1 cellular context compared by ENCODE assay signal in the genomic region with DNA sequence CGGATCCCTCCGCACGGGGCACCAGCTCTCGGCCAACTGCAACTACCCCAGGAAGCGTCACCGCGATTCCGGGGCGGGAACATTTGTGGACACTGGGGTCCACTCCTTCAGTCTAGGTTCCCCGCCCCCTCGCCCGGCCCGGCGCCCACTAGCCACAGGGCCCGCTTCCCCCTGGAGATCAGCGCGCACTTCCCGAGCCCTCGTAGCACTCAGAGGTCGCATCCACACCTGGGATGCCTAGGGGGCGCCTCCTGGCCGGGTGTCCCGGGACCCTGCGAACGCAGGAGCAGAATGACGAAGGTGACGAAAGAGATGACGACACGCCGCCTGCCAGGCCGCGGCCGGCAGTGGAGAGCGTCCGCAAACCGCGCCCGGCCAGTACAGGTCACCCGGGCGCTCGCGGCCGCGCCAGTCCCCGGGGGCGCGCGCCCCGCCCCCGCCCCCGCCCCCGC.
A peak's percentile ranks its signal among the peaks of the same experiment; 100 is the strongest.
TF ChIP-seq lines count a peak whose summit lies in the region.

No MANE protein-coding gene starts in this region.

TF ChIP-seq in GM12878, 131 proteins besides CTCF, POLR2A, EP300 and RAD21 (continues in another document):
- TF ChIP-seq HDGF (IDR thresholded peaks at IDR 0.05) (no peak), YY1 (IDR thresholded peaks at IDR 0.05; ENCODE audit: low read depth, low read length) (no peak), ZNF622 (IDR thresholded peaks at IDR 0.05) (no peak), CBX5 (IDR thresholded peaks at IDR 0.05; ENCODE audit: low read depth) (no peak), MTA2 (IDR thresholded peaks at IDR 0.05; ENCODE audit: low read depth) (0 out of 2 replicates have a peak, but pooled peaks have one; percentile 3), IKZF2 (IDR thresholded peaks at IDR 0.05) (peak; percentile 32 to 75; a peak in 3 of 4 replicates), CHD2 (IDR thresholded peaks at IDR 0.05; ENCODE audit: borderline replicate concordance, low read depth, low read length) (peak; percentile 0), FOS (IDR thresholded peaks at IDR 0.05; ENCODE audit: borderline replicate concordance, extremely low read depth, insufficient read length) (no peak), KLF5 (IDR thresholded peaks at IDR 0.05; ENCODE audit: partially characterized antibody) (no peak), SMARCA5 (IDR thresholded peaks at IDR 0.05) (peak; percentile 75; the same call in 1 of the 2 replicates), HCFC1 (IDR thresholded peaks at IDR 0.05; ENCODE audit: low read length) (no peak), FOXK2 (IDR thresholded peaks at IDR 0.05) (no peak; the same call in 1 of the 2 replicates), BCL11A (IDR thresholded peaks at IDR 0.05; ENCODE audit: low read depth, low read length) (no peak), YBX1 (IDR thresholded peaks at IDR 0.05) (no peak), RBBP5 (conservative IDR thresholded peaks at IDR 0.05) (no peak), ZNF274 (IDR thresholded peaks at IDR 0.05; ENCODE audit: insufficient read depth, insufficient read length) (no peak), HDAC2 (IDR thresholded peaks at IDR 0.05) (no peak), SIN3A (IDR thresholded peaks at IDR 0.05; ENCODE audit: low read depth, low read length) (0 out of 2 replicates have a peak, but pooled peaks have one; percentile 45), TARDBP (IDR thresholded peaks at IDR 0.05; ENCODE audit: borderline replicate concordance) (no peak; the same call in 1 of the 2 replicates), BRCA1 (IDR thresholded peaks at IDR 0.05; ENCODE audit: low read depth, low read length) (no peak), KAT2A (conservative IDR thresholded peaks at IDR 0.05; ENCODE audit: control insufficient read depth, low read depth, low read length) (no peak), MYC (IDR thresholded peaks at IDR 0.05; ENCODE audit: insufficient read depth, insufficient read length, insufficient replicate concordance, low read length, severe bottlenecking) (no peak), ESRRA (IDR thresholded peaks at IDR 0.05; ENCODE audit: low read length) (no peak), CREB1 (IDR thresholded peaks at IDR 0.05; ENCODE audit: low read depth) (peak; percentile 99), CHD4 (IDR thresholded peaks at IDR 0.05) (no peak), BACH1 (IDR thresholded peaks at IDR 0.05; ENCODE audit: borderline replicate concordance) (peak; percentile 5; the same call in 1 of the 2 replicates), ZBED1 (IDR thresholded peaks at IDR 0.05; ENCODE audit: borderline replicate concordance) (no peak), LARP7 (IDR thresholded peaks at IDR 0.05) (peak; percentile 78), NBN (IDR thresholded peaks at IDR 0.05) (no peak; the same call in 1 of the 2 replicates), PML (IDR thresholded peaks at IDR 0.05; ENCODE audit: low read length) (no peak), NR2C2 (IDR thresholded peaks at IDR 0.05; ENCODE audit: borderline replicate concordance, control insufficient read depth, insufficient read length, low read depth) (no peak), STAT3 (IDR thresholded peaks at IDR 0.05; ENCODE audit: low read depth, low read length) (no peak), STAT1 (conservative IDR thresholded peaks at IDR 0.05) (no peak; the same call in 1 of the 2 replicates), RFX5 (IDR thresholded peaks at IDR 0.05; ENCODE audit: low read depth, low read length) (no peak), PAX5 (IDR thresholded peaks at IDR 0.05; ENCODE audit: borderline replicate concordance, low read depth, low read length) (no peak), NFIC (IDR thresholded peaks at IDR 0.05; ENCODE audit: low read depth, low read length) (no peak), TAF1 (IDR thresholded peaks at IDR 0.05; ENCODE audit: borderline replicate concordance, low read depth, low read length) (no peak; the same call in 1 of the 2 replicates), SMC3 (IDR thresholded peaks at IDR 0.05; ENCODE audit: borderline replicate concordance, low read length) (0 out of 2 replicates have a peak, but pooled peaks have one; percentile 11), ZZZ3 (IDR thresholded peaks at IDR 0.05; ENCODE audit: control insufficient read depth, insufficient read length, low read depth) (no peak), EED (IDR thresholded peaks at IDR 0.05; ENCODE audit: low read depth) (peak; percentile 42), RB1 (IDR thresholded peaks at IDR 0.05; ENCODE audit: borderline replicate concordance) (peak; percentile 71; the same call in 1 of the 2 replicates), SRF (IDR thresholded peaks at IDR 0.05; ENCODE audit: low read depth in 2 of 2, low read length in 2 of 2) (no peak), NFYA (IDR thresholded peaks at IDR 0.05; ENCODE audit: borderline replicate concordance, low read depth, low read length) (no peak), NRF1 (conservative IDR thresholded peaks at IDR 0.05; ENCODE audit: low read depth, low read length) (no peak)
- TF ChIP-seq, protein P1, sequence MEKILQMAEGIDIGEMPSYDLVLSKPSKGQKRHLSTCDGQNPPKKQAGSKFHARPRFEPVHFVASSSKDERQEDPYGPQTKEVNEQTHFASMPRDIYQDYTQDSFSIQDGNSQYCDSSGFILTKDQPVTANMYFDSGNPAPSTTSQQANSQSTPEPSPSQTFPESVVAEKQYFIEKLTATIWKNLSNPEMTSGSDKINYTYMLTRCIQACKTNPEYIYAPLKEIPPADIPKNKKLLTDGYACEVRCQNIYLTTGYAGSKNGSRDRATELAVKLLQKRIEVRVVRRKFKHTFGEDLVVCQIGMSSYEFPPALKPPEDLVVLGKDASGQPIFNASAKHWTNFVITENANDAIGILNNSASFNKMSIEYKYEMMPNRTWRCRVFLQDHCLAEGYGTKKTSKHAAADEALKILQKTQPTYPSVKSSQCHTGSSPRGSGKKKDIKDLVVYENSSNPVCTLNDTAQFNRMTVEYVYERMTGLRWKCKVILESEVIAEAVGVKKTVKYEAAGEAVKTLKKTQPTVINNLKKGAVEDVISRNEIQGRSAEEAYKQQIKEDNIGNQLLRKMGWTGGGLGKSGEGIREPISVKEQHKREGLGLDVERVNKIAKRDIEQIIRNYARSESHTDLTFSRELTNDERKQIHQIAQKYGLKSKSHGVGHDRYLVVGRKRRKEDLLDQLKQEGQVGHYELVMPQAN (conservative IDR thresholded peaks at IDR 0.05), result 0 out of 2 replicates have a peak, but pooled peaks have one; percentile 38
- TF ChIP-seq, protein P2, sequence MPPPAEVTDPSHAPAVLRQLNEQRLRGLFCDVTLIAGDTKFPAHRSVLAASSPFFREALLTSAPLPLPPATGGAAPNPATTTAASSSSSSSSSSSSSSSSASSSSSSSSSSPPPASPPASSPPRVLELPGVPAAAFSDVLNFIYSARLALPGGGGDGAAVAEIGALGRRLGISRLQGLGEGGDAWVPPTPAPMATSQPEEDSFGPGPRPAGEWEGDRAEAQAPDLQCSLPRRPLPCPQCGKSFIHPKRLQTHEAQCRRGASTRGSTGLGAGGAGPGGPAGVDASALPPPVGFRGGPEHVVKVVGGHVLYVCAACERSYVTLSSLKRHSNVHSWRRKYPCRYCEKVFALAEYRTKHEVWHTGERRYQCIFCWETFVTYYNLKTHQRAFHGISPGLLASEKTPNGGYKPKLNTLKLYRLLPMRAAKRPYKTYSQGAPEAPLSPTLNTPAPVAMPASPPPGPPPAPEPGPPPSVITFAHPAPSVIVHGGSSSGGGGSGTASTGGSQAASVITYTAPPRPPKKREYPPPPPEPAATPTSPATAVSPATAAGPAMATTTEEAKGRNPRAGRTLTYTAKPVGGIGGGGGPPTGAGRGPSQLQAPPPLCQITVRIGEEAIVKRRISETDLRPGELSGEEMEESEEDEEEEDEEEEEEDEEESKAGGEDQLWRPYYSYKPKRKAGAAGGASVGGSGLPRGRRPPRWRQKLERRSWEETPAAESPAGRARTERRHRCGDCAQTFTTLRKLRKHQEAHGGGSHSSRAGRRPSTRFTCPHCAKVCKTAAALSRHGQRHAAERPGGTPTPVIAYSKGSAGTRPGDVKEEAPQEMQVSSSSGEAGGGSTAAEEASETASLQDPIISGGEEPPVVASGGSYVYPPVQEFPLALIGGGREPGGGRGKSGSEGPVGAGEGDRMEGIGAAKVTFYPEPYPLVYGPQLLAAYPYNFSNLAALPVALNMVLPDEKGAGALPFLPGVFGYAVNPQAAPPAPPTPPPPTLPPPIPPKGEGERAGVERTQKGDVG (CRISPR knock-in tag; IDR thresholded peaks at IDR 0.05), result no peak
- TF ChIP-seq, protein P3, sequence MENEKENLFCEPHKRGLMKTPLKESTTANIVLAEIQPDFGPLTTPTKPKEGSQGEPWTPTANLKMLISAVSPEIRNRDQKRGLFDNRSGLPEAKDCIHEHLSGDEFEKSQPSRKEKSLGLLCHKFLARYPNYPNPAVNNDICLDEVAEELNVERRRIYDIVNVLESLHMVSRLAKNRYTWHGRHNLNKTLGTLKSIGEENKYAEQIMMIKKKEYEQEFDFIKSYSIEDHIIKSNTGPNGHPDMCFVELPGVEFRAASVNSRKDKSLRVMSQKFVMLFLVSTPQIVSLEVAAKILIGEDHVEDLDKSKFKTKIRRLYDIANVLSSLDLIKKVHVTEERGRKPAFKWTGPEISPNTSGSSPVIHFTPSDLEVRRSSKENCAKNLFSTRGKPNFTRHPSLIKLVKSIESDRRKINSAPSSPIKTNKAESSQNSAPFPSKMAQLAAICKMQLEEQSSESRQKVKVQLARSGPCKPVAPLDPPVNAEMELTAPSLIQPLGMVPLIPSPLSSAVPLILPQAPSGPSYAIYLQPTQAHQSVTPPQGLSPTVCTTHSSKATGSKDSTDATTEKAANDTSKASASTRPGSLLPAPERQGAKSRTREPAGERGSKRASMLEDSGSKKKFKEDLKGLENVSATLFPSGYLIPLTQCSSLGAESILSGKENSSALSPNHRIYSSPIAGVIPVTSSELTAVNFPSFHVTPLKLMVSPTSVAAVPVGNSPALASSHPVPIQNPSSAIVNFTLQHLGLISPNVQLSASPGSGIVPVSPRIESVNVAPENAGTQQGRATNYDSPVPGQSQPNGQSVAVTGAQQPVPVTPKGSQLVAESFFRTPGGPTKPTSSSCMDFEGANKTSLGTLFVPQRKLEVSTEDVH (IDR thresholded peaks at IDR 0.05; ENCODE audit: low read depth, partially characterized antibody), result no peak
- TF ChIP-seq, protein P4, sequence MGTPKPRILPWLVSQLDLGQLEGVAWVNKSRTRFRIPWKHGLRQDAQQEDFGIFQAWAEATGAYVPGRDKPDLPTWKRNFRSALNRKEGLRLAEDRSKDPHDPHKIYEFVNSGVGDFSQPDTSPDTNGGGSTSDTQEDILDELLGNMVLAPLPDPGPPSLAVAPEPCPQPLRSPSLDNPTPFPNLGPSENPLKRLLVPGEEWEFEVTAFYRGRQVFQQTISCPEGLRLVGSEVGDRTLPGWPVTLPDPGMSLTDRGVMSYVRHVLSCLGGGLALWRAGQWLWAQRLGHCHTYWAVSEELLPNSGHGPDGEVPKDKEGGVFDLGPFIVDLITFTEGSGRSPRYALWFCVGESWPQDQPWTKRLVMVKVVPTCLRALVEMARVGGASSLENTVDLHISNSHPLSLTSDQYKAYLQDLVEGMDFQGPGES (IDR thresholded peaks at IDR 0.05), result no peak
- TF ChIP-seq, protein P5, sequence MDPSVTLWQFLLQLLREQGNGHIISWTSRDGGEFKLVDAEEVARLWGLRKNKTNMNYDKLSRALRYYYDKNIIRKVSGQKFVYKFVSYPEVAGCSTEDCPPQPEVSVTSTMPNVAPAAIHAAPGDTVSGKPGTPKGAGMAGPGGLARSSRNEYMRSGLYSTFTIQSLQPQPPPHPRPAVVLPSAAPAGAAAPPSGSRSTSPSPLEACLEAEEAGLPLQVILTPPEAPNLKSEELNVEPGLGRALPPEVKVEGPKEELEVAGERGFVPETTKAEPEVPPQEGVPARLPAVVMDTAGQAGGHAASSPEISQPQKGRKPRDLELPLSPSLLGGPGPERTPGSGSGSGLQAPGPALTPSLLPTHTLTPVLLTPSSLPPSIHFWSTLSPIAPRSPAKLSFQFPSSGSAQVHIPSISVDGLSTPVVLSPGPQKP (IDR thresholded peaks at IDR 0.05; ENCODE audit: low read depth, low read length), result no peak
- TF ChIP-seq, protein P6, sequence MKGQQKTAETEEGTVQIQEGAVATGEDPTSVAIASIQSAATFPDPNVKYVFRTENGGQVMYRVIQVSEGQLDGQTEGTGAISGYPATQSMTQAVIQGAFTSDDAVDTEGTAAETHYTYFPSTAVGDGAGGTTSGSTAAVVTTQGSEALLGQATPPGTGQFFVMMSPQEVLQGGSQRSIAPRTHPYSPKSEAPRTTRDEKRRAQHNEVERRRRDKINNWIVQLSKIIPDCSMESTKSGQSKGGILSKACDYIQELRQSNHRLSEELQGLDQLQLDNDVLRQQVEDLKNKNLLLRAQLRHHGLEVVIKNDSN (IDR thresholded peaks at IDR 0.05; ENCODE audit: borderline replicate concordance, extremely low read length, insufficient read depth, low read depth, low read length), result no peak
- TF ChIP-seq, protein P7, sequence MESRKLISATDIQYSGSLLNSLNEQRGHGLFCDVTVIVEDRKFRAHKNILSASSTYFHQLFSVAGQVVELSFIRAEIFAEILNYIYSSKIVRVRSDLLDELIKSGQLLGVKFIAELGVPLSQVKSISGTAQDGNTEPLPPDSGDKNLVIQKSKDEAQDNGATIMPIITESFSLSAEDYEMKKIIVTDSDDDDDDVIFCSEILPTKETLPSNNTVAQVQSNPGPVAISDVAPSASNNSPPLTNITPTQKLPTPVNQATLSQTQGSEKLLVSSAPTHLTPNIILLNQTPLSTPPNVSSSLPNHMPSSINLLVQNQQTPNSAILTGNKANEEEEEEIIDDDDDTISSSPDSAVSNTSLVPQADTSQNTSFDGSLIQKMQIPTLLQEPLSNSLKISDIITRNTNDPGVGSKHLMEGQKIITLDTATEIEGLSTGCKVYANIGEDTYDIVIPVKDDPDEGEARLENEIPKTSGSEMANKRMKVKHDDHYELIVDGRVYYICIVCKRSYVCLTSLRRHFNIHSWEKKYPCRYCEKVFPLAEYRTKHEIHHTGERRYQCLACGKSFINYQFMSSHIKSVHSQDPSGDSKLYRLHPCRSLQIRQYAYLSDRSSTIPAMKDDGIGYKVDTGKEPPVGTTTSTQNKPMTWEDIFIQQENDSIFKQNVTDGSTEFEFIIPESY (IDR thresholded peaks at IDR 0.05), result no peak
- TF ChIP-seq, protein P8, sequence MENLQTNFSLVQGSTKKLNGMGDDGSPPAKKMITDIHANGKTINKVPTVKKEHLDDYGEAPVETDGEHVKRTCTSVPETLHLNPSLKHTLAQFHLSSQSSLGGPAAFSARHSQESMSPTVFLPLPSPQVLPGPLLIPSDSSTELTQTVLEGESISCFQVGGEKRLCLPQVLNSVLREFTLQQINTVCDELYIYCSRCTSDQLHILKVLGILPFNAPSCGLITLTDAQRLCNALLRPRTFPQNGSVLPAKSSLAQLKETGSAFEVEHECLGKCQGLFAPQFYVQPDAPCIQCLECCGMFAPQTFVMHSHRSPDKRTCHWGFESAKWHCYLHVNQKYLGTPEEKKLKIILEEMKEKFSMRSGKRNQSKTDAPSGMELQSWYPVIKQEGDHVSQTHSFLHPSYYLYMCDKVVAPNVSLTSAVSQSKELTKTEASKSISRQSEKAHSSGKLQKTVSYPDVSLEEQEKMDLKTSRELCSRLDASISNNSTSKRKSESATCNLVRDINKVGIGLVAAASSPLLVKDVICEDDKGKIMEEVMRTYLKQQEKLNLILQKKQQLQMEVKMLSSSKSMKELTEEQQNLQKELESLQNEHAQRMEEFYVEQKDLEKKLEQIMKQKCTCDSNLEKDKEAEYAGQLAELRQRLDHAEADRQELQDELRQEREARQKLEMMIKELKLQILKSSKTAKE (IDR thresholded peaks at IDR 0.05; ENCODE audit: low read depth, poor library complexity, severe bottlenecking), result no peak
